20 cellular contexts compared by ENCODE assay signal in genomic region chr3:181756645-181757044, GRCh38. TPM values are rescaled to one million over a fixed set of nuclear protein-coding genes. Genes with fewer than 3 reads are reported as not detected.
DNase-seq lines count a peak whose midpoint lies in the region; ATAC-seq and TF ChIP-seq lines count a peak whose summit lies in the region.
"Had no signal": no experiment of that assay in that cellular context is flagged by ENCODE, and none has a peak within 500 bp of the region (broad histone marks: within the 10 kb centered on the region; RNA-seq: fewer than 3 reads in every experiment).

No MANE protein-coding gene starts in this region.

- no peaks in the 10 kb centered on the region for H3K9me3 ChIP-seq in gastrocnemius medialis
- H3K9me3 ChIP-seq in esophagus squamous epithelium, result no peaks in the 10 kb centered on the region
- H3K9me3 ChIP-seq: transverse colon had no signal

- peaks cover 78% of the 10 kb centered on the region for H3K4me1 Mint-ChIP-seq in brain
- H3K4me1 Mint-ChIP-seq: activated CD4-positive, alpha-beta T cell treated with anti-CD3 and anti-CD28 coated beads for 36 hours; activated CD8-positive, alpha-beta memory T cell treated with anti-CD3 and anti-CD28 coated beads, Interleukin-2, amount 10 ng/mL, durations not matched to agents 7 days and 5 days; activated naive CD8-positive, alpha-beta T cell treated with anti-CD3 and anti-CD28 coated beads, Interleukin-2, amount 10 ng/mL, durations not matched to agents 7 days and 5 days; activated T-helper 17 cell treated with anti-CD3 and anti-CD28 coated beads, Interleukin-2, amount 50 U/mL, for 72 hours had no signal

- H3K36me3 Mint-ChIP-seq in brain, result no peaks in the 10 kb centered on the region
- H3K36me3 Mint-ChIP-seq: activated CD8-positive, alpha-beta memory T cell treated with anti-CD3 and anti-CD28 coated beads, Interleukin-2, amount 10 ng/mL, durations not matched to agents 7 days and 5 days; activated naive CD8-positive, alpha-beta T cell treated with anti-CD3 and anti-CD28 coated beads, Interleukin-2, amount 10 ng/mL, durations not matched to agents 7 days and 5 days had no signal

- TF ChIP-seq POLR2A in gastrocnemius medialis (IDR thresholded peaks at IDR 0.05), result no peak
- TF ChIP-seq POLR2A in esophagus squamous epithelium (IDR thresholded peaks at IDR 0.05), result no peak

- whole genome bisulfite sequencing in esophagus squamous epithelium, 2 donors, result 39 to 89% methylated on average over 2 of the region's 2 CpGs

- in situ Hi-C loops in gastrocnemius medialis (cut with MboI; ENCODE audit: low sequenced_read_pairs in 4 of 4), result no loop called here
- in situ Hi-C loops in brain microvascular endothelial cell (cut with HindIII; ENCODE audit: low pct_ligation_motif_present, low sequenced_read_pairs), result no loop called here

- no peak overlapping the region for H3K27ac ChIP-seq in gastrocnemius medialis
- H3K27ac ChIP-seq in esophagus squamous epithelium, result no peak overlapping the region
- H3K27ac ChIP-seq in brain microvascular endothelial cell, result no peak overlapping the region
- H3K27ac ChIP-seq: transverse colon had no signal

- intact Hi-C loops in gastrocnemius medialis (cut with DNase I; ENCODE audit: low total_unique reads), result no loop called here
- intact Hi-C loops in esophagus squamous epithelium (cut with DNase I), result no loop called here

- ATAC-seq in gastrocnemius medialis (no peak), HG02885 (IDR thresholded peaks at IDR 0.05; ENCODE audit: poor library complexity, unreplicated experiment) (no peak)
- ATAC-seq: activated CD4-positive, alpha-beta T cell treated with anti-CD3 and anti-CD28 coated beads for 36 hours; activated CD8-positive, alpha-beta memory T cell treated with anti-CD3 and anti-CD28 coated beads, Interleukin-2, amount 10 ng/mL, durations not matched to agents 7 days and 5 days; activated T-helper 17 cell treated with anti-CD3 and anti-CD28 coated beads, Interleukin-2, amount 50 U/mL, for 72 hours had no signal

- H3K36me3 ChIP-seq in gastrocnemius medialis (no peaks in the 10 kb centered on the region), esophagus squamous epithelium (no peaks in the 10 kb centered on the region), brain microvascular endothelial cell (replicated peaks) (no peaks in the 10 kb centered on the region)
- H3K36me3 ChIP-seq: transverse colon had no signal

- peak overlapping the region; percentile 76 to 87 (median 81) for H3K4me3 Mint-ChIP-seq in brain
- H3K4me3 Mint-ChIP-seq: activated CD4-positive, alpha-beta T cell treated with anti-CD3 and anti-CD28 coated beads for 36 hours; activated CD8-positive, alpha-beta memory T cell treated with anti-CD3 and anti-CD28 coated beads, Interleukin-2, amount 10 ng/mL, durations not matched to agents 7 days and 5 days; activated naive CD8-positive, alpha-beta T cell treated with anti-CD3 and anti-CD28 coated beads, Interleukin-2, amount 10 ng/mL, durations not matched to agents 7 days and 5 days; activated T-helper 17 cell treated with anti-CD3 and anti-CD28 coated beads, Interleukin-2, amount 50 U/mL, for 72 hours; CD4-positive, alpha-beta T cell; dendritic cell treated with granulocyte-macrophage colony-stimulating factor and Interleukin-4, amounts not matched to agents 40 ng/mL and 50 ng/mL, for 4 days had no signal

- DNase-seq in ELF-1 (ENCODE audit: low read depth, low spot score) (peak; percentile 74), NCI-H146 (lab: John Stamatoyannopoulos, UW) (peak; percentile 60), iPS-NIHi11 (ENCODE audit: low spot score) (peak; percentile 59), gastrocnemius medialis (no peak), esophagus squamous epithelium (lab: John Stamatoyannopoulos, UW) (no peak), brain microvascular endothelial cell (no peak)
- DNase-seq: activated CD4-positive, alpha-beta T cell treated with anti-CD3 and anti-CD28 coated beads for 36 hours; activated CD8-positive, alpha-beta memory T cell treated with anti-CD3 and anti-CD28 coated beads, Interleukin-2, amount 10 ng/mL, durations not matched to agents 7 days and 5 days; activated naive CD8-positive, alpha-beta T cell treated with anti-CD3 and anti-CD28 coated beads, Interleukin-2, amount 10 ng/mL, durations not matched to agents 7 days and 5 days; CD4-positive, alpha-beta T cell; NCI-H1105 treated with DMSO at 0.1 percent for 48 hours; NCI-H226; stimulated activated CD4-positive, alpha-beta T cell treated with anti-CD3 and anti-CD28 coated beads, Interleukin-2, amount 100 ng/mL, for 24 hours; stimulated activated naive CD4-positive, alpha-beta T cell treated with Interleukin-2 at 50 U/mL for 16 hours; transverse colon had no signal

- H3K9me3 Mint-ChIP-seq in brain, result peaks cover 0 to 2% (median 0%) of the 10 kb centered on the region in 5 experiments
- H3K9me3 Mint-ChIP-seq: activated naive CD8-positive, alpha-beta T cell treated with anti-CD3 and anti-CD28 coated beads, Interleukin-2, amount 10 ng/mL, durations not matched to agents 7 days and 5 days; activated T-helper 17 cell treated with anti-CD3 and anti-CD28 coated beads, Interleukin-2, amount 50 U/mL, for 72 hours; CD4-positive, alpha-beta T cell; dendritic cell treated with granulocyte-macrophage colony-stimulating factor and Interleukin-4, amounts not matched to agents 40 ng/mL and 50 ng/mL, for 4 days had no signal

- H3K4me3 ChIP-seq in gastrocnemius medialis (no peak overlapping the region), esophagus squamous epithelium (no peak overlapping the region), brain microvascular endothelial cell (ENCODE audit: low read depth, low read length) (no peak overlapping the region)
- H3K4me3 ChIP-seq: transverse colon had no signal

- H3K27me3 Mint-ChIP-seq in brain, result peaks cover 2% of the 10 kb centered on the region
- H3K27me3 Mint-ChIP-seq: activated CD8-positive, alpha-beta memory T cell treated with anti-CD3 and anti-CD28 coated beads, Interleukin-2, amount 10 ng/mL, durations not matched to agents 7 days and 5 days had no signal

- H3K4me1 ChIP-seq in gastrocnemius medialis (no peaks in the 10 kb centered on the region), esophagus squamous epithelium (no peaks in the 10 kb centered on the region)
- H3K4me1 ChIP-seq: transverse colon had no signal

- TF ChIP-seq CTCF in brain (conservative IDR thresholded peaks at IDR 0.05) (peak in 1 of 2 experiments; percentile 10), gastrocnemius medialis (IDR thresholded peaks at IDR 0.05 in 4 of 5, conservative IDR thresholded peaks at IDR 0.05 in 1 of 5) (no peak), esophagus squamous epithelium (IDR thresholded peaks at IDR 0.05) (no peak), brain microvascular endothelial cell (IDR thresholded peaks at IDR 0.05; ENCODE audit: low read depth, low read length, missing control alignments) (no peak)

- peak overlapping the region; percentile 61 to 96 (median 87) for H3K27ac Mint-ChIP-seq in brain
- H3K27ac Mint-ChIP-seq: activated CD4-positive, alpha-beta T cell treated with anti-CD3 and anti-CD28 coated beads for 36 hours; activated CD8-positive, alpha-beta memory T cell treated with anti-CD3 and anti-CD28 coated beads, Interleukin-2, amount 10 ng/mL, durations not matched to agents 7 days and 5 days; activated naive CD8-positive, alpha-beta T cell treated with anti-CD3 and anti-CD28 coated beads, Interleukin-2, amount 10 ng/mL, durations not matched to agents 7 days and 5 days; activated T-helper 17 cell treated with anti-CD3 and anti-CD28 coated beads, Interleukin-2, amount 50 U/mL, for 72 hours; CD4-positive, alpha-beta T cell; dendritic cell treated with granulocyte-macrophage colony-stimulating factor and Interleukin-4, amounts not matched to agents 40 ng/mL and 50 ng/mL, for 4 days had no signal

- H3K27me3 ChIP-seq in gastrocnemius medialis (peaks cover 0 to 8% (median 0%) of the 10 kb centered on the region in 3 donors), esophagus squamous epithelium (peaks cover 0 to 37% (median 0%) of the 10 kb centered on the region in 4 donors), brain microvascular endothelial cell (replicated peaks) (no peaks in the 10 kb centered on the region)

RNA-seq across cellular contexts. Expression of gene SOX2, which starts 44.9 kb away (rescaled TPM):
- polyA plus RNA-seq in brain (ENCODE audit: insufficient read depth, low read depth, low replicate concordance), result 120 TPM
- under 1 TPM in 1 of 4 donors, not detected in 3; 0.53 TPM for total RNA-seq in gastrocnemius medialis
- total RNA-seq in esophagus squamous epithelium, result 10 to 100 TPM; 21.3 to 54.8 (median 43.5) TPM
- total RNA-seq: activated CD4-positive, alpha-beta T cell treated with anti-CD3 and anti-CD28 coated beads for 36 hours; activated CD8-positive, alpha-beta memory T cell treated with anti-CD3 and anti-CD28 coated beads, Interleukin-2, amount 10 ng/mL, durations not matched to agents 7 days and 5 days; activated naive CD8-positive, alpha-beta T cell treated with anti-CD3 and anti-CD28 coated beads, Interleukin-2, amount 10 ng/mL, durations not matched to agents 7 days and 5 days; CD4-positive, alpha-beta T cell; myocyte had no signal

Comparison
In these comparisons a context has a peak if more than half of its experiments do, and no peak if none do; other contexts are left out.
1. DNase-seq: peak in ELF-1 (single experiment), NCI-H146 (single experiment) and iPS-NIHi11 (single experiment); none in gastrocnemius medialis (0 of 2), esophagus squamous epithelium (single experiment) and brain microvascular endothelial cell (single experiment).
2. RNA of gene SOX2, which starts 44.9 kb away (total RNA-seq): 21.3 to 54.8 TPM in esophagus squamous epithelium; 0.53 TPM in gastrocnemius medialis; every median in the first group is over 10 times any median in the second.